ENCODE assay signal across 8 cellular contexts in the genomic region with DNA sequence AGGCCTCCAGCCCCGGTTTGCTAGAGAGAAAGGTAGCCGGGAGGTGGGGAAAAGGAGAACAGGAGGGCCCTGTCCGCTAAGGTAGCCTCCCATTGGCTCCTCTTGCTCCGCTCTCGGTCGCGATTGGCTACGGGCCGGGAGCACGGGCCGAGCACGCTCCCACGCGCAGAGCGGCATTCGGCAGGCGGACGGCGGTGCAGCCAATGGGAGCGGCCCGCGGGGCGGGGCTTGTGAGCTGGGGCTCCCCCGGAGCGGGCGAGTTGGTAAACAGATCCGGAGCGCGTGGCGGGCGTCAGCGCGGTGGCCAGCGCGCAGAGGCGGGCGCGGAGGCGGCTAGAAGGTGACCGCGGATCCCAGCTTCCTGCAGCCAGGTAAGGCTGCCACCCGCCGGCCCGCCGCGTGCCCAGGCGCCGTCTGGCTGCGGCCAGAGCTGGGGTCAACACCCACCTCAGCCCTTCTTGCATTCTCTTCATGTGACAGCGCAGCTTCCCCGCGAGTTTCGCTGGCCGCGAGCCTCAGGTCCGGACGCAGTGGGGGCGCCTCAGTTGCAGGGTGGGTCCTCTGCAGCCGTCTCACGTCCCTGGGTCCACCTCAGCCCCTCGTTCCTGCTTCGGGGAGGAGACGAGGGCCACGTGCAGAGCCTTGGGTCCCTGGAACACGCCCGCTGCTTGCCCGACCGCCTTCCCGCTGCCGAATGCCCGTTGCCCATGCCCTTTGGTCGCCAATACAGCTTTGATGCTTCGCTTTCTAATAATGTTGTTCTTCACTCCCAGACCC. TPM values are rescaled to one million over a fixed set of nuclear protein-coding genes. Genes with fewer than 3 reads are reported as not detected.
A peak's percentile ranks its signal among the peaks of the same experiment; 100 is the strongest.
DNase-seq lines count a peak whose midpoint lies in the region; ATAC-seq and TF ChIP-seq lines count a peak whose summit lies in the region.

COQ8A (plus strand) TSS at position 266 of the 777 bp plus-strand sequence. CDS start 21,092 bp downstream, outside the sequence.

- H3K27me3 ChIP-seq in BJ (ENCODE audit: control insufficient read depth, insufficient read depth, low read length) = 0 out of 2 replicates have a peak, but pooled peaks cover 2% of the 10 kb centered on the region

- ATAC-seq in GM19397 (IDR thresholded peaks at IDR 0.05; ENCODE audit: unreplicated experiment) = peak; percentile 96
- ATAC-seq in HG03565 (IDR thresholded peaks at IDR 0.05; ENCODE audit: unreplicated experiment) = peak; percentile 95
- peak; percentile 87 for ATAC-seq in left colon

- H3K36me3 ChIP-seq in BJ (ENCODE audit: control insufficient read depth, insufficient read depth, low read length) = no peaks in the 10 kb centered on the region

- no peak for TF ChIP-seq CTCF in BJ (IDR thresholded peaks at IDR 0.05; ENCODE audit: insufficient read depth, low read depth, low read length)

- intact Hi-C loops in left colon (cut with DNase I, micrococcal nuclease) = no loop called here

- POLR2A ChIA-PET in BJ (lab: Charles Lee) = interaction anchor here (0.6 kb wide), 1 partner anchor 287 kb away, joined by 8 read pairs; no protein-coding TSS in a partner anchor

- DNase-seq in BJ (ENCODE audit: low read depth) (peak; percentile 97), NCI-H748 treated with DMSO at 0.1 percent for 48 hours (lab: John Stamatoyannopoulos, UW) (peak; percentile 93), dedifferentiated amniotic fluid mesenchymal stem cell (ENCODE audit: extremely low spot score) (peak; percentile 99), left colon (peak; percentile 99)
- peak; percentile 95 to 98 for DNase-seq in activated CD4-positive, alpha-beta T cell treated with anti-CD3 and anti-CD28 coated beads, Interleukin-2, amount 50 U/mL, for 24 hours (ENCODE audit: low read depth in 1 of 2, low spot score in 1 of 2)
- DNase-seq in stimulated activated CD4-positive, alpha-beta T cell treated with anti-CD3 and anti-CD28 coated beads, Interleukin-1b, Interleukin-23, amount 100 ng/mL, for 4 hours (ENCODE audit: low read depth in 2 of 2) = peak; percentile 97 to 99

- peak within 1 kb of the TSS; percentile 69 for H3K4me3 ChIP-seq in BJ (ENCODE audit: low read depth, low read length)

- CTCF ChIA-PET in BJ (lab: Yijun Ruan, JAX) = interaction anchor here (0.6 to 1.0 kb wide), 2 partner anchors 393 to 409 kb away, joined by 3 to 5 read pairs; no protein-coding TSS in a partner anchor

RNA-seq across cellular contexts. Expression of gene COQ8A, which starts in this region (rescaled TPM):
- polyA plus RNA-seq in BJ (2011; rRNA removed) = 4.7 and 6.8 TPM in 2 replicates
- 2.9 and 4.4 TPM in 2 replicates for polyA minus RNA-seq in BJ (2011; rRNA and poly(A)+ RNA removed)
- 10 to 100 TPM; 39.9 to 44.8 TPM for total RNA-seq in left colon

Comparison
In these comparisons a context has a peak if more than half of its experiments do, and no peak if none do; other contexts are left out.
1. Peak in every context shown above with its lines: DNase-seq, ATAC-seq and H3K4me3 ChIP-seq.